Comparison of ENCODE assay signal across 1 cellular context in the genomic region with DNA sequence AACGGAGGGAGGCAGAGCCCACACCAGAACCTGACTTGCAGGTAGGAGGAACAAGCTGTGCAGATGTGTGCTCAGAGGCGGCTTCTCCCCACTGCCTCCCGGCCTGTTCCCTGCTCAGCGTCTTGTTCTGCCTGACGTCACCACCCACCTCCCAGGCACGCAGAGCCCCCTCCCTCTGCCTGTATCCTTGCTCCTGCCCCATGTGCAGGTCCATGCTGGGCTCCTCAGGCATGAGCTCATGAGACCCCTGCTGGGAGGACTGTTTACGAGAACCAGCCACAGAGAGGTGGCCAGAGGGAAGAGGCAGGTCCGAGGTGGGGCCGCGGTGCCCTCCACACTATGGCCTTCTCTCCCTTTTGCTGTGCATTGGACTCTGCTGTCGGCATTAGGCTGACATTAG.
TF ChIP-seq lines count a peak whose summit lies in the region.

No MANE protein-coding gene starts in this region.

TF ChIP-seq in HEK293, 187 proteins besides CTCF, POLR2A, EP300 and RAD21 (continued from another document and continues in another):
- TF ChIP-seq, protein P1, sequence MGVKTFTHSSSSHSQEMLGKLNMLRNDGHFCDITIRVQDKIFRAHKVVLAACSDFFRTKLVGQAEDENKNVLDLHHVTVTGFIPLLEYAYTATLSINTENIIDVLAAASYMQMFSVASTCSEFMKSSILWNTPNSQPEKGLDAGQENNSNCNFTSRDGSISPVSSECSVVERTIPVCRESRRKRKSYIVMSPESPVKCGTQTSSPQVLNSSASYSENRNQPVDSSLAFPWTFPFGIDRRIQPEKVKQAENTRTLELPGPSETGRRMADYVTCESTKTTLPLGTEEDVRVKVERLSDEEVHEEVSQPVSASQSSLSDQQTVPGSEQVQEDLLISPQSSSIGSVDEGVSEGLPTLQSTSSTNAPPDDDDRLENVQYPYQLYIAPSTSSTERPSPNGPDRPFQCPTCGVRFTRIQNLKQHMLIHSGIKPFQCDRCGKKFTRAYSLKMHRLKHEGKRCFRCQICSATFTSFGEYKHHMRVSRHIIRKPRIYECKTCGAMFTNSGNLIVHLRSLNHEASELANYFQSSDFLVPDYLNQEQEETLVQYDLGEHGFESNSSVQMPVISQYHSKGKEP (tag by site-specific recombination; IDR thresholded peaks at IDR 0.05) = no peak
- peak; percentile 49; the same call in 1 of the 2 replicates for TF ChIP-seq ZFHX2 (tag by site-specific recombination; conservative IDR thresholded peaks at IDR 0.05)
- TF ChIP-seq ZNF121 (tag by site-specific recombination; IDR thresholded peaks at IDR 0.05) = no peak
- TF ChIP-seq, protein P2, sequence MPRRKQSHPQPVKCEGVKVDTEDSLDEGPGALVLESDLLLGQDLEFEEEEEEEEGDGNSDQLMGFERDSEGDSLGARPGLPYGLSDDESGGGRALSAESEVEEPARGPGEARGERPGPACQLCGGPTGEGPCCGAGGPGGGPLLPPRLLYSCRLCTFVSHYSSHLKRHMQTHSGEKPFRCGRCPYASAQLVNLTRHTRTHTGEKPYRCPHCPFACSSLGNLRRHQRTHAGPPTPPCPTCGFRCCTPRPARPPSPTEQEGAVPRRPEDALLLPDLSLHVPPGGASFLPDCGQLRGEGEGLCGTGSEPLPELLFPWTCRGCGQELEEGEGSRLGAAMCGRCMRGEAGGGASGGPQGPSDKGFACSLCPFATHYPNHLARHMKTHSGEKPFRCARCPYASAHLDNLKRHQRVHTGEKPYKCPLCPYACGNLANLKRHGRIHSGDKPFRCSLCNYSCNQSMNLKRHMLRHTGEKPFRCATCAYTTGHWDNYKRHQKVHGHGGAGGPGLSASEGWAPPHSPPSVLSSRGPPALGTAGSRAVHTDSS (tag by site-specific recombination; IDR thresholded peaks at IDR 0.05) = no peak
- no peak for TF ChIP-seq ZNF529 (tag by site-specific recombination; IDR thresholded peaks at IDR 0.05; ENCODE audit: insufficient replicate concordance)
- TF ChIP-seq ZBTB17 (tag by site-specific recombination; IDR thresholded peaks at IDR 0.05) = peak; percentile 51; the same call in 1 of the 2 replicates
- TF ChIP-seq ZNF157 (tag by site-specific recombination; IDR thresholded peaks at IDR 0.05) = no peak
- no peak for TF ChIP-seq ZNF747 (tag by site-specific recombination; IDR thresholded peaks at IDR 0.05)
- peak; percentile 67 for TF ChIP-seq ZNF600 (tag by site-specific recombination; IDR thresholded peaks at IDR 0.05)
- TF ChIP-seq KLF7 (tag by site-specific recombination; IDR thresholded peaks at IDR 0.05; ENCODE audit: borderline replicate concordance) = no peak
- no peak for TF ChIP-seq ZNF555 (tag by site-specific recombination; conservative IDR thresholded peaks at IDR 0.05)
- no peak for TF ChIP-seq ZSCAN16 (tag by site-specific recombination; IDR thresholded peaks at IDR 0.05)
- no peak for TF ChIP-seq ZNF624 (tag by site-specific recombination; IDR thresholded peaks at IDR 0.05)
- TF ChIP-seq GLIS2 (tag by site-specific recombination; IDR thresholded peaks at IDR 0.05) = peak; percentile 85
- no peak for TF ChIP-seq ZNF266 (tag by site-specific recombination; IDR thresholded peaks at IDR 0.05; ENCODE audit: low read depth)
- peak; percentile 100 for TF ChIP-seq GLIS1 (tag by site-specific recombination; IDR thresholded peaks at IDR 0.05)
- no peak for TF ChIP-seq ZNF621 (tag by site-specific recombination; IDR thresholded peaks at IDR 0.05)
- TF ChIP-seq ZFP37 (tag by site-specific recombination; IDR thresholded peaks at IDR 0.05) = no peak
- TF ChIP-seq ZNF791 (tag by site-specific recombination; IDR thresholded peaks at IDR 0.05) = no peak
- no peak for TF ChIP-seq ZNF843 (tag by site-specific recombination; IDR thresholded peaks at IDR 0.05)
- TF ChIP-seq ZNF391 (tag by site-specific recombination; IDR thresholded peaks at IDR 0.05; ENCODE audit: borderline replicate concordance, low read depth) = no peak
- TF ChIP-seq, protein P3, sequence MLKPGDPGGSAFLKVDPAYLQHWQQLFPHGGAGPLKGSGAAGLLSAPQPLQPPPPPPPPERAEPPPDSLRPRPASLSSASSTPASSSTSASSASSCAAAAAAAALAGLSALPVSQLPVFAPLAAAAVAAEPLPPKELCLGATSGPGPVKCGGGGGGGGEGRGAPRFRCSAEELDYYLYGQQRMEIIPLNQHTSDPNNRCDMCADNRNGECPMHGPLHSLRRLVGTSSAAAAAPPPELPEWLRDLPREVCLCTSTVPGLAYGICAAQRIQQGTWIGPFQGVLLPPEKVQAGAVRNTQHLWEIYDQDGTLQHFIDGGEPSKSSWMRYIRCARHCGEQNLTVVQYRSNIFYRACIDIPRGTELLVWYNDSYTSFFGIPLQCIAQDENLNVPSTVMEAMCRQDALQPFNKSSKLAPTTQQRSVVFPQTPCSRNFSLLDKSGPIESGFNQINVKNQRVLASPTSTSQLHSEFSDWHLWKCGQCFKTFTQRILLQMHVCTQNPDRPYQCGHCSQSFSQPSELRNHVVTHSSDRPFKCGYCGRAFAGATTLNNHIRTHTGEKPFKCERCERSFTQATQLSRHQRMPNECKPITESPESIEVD (tag by site-specific recombination; IDR thresholded peaks at IDR 0.05) = no peak
- TF ChIP-seq ZNF670 (tag by site-specific recombination; IDR thresholded peaks at IDR 0.05; ENCODE audit: low read depth) = no peak
- no peak for TF ChIP-seq ZNF112 (tag by site-specific recombination; IDR thresholded peaks at IDR 0.05)
- no peak for TF ChIP-seq ZNF133 (tag by site-specific recombination; IDR thresholded peaks at IDR 0.05)
- TF ChIP-seq, protein P4, sequence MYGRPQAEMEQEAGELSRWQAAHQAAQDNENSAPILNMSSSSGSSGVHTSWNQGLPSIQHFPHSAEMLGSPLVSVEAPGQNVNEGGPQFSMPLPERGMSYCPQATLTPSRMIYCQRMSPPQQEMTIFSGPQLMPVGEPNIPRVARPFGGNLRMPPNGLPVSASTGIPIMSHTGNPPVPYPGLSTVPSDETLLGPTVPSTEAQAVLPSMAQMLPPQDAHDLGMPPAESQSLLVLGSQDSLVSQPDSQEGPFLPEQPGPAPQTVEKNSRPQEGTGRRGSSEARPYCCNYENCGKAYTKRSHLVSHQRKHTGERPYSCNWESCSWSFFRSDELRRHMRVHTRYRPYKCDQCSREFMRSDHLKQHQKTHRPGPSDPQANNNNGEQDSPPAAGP (tag by site-specific recombination; IDR thresholded peaks at IDR 0.05) = peak; percentile 96
- TF ChIP-seq, protein P5, sequence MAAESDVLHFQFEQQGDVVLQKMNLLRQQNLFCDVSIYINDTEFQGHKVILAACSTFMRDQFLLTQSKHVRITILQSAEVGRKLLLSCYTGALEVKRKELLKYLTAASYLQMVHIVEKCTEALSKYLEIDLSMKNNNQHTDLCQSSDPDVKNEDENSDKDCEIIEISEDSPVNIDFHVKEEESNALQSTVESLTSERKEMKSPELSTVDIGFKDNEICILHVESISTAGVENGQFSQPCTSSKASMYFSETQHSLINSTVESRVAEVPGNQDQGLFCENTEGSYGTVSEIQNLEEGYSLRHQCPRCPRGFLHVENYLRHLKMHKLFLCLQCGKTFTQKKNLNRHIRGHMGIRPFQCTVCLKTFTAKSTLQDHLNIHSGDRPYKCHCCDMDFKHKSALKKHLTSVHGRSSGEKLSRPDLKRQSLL (tag by site-specific recombination; IDR thresholded peaks at IDR 0.05) = no peak
- TF ChIP-seq ZNF350 (tag by site-specific recombination; IDR thresholded peaks at IDR 0.05) = no peak
- TF ChIP-seq SP7 (tag by site-specific recombination; IDR thresholded peaks at IDR 0.05) = peak; percentile 52; the same call in 1 of the 2 replicates
- TF ChIP-seq, protein P6, sequence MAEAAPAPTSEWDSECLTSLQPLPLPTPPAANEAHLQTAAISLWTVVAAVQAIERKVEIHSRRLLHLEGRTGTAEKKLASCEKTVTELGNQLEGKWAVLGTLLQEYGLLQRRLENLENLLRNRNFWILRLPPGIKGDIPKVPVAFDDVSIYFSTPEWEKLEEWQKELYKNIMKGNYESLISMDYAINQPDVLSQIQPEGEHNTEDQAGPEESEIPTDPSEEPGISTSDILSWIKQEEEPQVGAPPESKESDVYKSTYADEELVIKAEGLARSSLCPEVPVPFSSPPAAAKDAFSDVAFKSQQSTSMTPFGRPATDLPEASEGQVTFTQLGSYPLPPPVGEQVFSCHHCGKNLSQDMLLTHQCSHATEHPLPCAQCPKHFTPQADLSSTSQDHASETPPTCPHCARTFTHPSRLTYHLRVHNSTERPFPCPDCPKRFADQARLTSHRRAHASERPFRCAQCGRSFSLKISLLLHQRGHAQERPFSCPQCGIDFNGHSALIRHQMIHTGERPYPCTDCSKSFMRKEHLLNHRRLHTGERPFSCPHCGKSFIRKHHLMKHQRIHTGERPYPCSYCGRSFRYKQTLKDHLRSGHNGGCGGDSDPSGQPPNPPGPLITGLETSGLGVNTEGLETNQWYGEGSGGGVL (tag by site-specific recombination; IDR thresholded peaks at IDR 0.05) = peak; percentile 67
- TF ChIP-seq, protein P7, sequence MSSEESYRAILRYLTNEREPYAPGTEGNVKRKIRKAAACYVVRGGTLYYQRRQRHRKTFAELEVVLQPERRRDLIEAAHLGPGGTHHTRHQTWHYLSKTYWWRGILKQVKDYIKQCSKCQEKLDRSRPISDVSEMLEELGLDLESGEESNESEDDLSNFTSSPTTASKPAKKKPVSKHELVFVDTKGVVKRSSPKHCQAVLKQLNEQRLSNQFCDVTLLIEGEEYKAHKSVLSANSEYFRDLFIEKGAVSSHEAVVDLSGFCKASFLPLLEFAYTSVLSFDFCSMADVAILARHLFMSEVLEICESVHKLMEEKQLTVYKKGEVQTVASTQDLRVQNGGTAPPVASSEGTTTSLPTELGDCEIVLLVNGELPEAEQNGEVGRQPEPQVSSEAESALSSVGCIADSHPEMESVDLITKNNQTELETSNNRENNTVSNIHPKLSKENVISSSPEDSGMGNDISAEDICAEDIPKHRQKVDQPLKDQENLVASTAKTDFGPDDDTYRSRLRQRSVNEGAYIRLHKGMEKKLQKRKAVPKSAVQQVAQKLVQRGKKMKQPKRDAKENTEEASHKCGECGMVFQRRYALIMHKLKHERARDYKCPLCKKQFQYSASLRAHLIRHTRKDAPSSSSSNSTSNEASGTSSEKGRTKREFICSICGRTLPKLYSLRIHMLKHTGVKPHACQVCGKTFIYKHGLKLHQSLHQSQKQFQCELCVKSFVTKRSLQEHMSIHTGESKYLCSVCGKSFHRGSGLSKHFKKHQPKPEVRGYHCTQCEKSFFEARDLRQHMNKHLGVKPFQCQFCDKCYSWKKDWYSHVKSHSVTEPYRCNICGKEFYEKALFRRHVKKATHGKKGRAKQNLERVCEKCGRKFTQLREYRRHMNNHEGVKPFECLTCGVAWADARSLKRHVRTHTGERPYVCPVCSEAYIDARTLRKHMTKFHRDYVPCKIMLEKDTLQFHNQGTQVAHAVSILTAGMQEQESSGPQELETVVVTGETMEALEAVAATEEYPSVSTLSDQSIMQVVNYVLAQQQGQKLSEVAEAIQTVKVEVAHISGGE (tag by site-specific recombination; conservative IDR thresholded peaks at IDR 0.05; ENCODE audit: low read depth) = no peak
- no peak for TF ChIP-seq FEZF1 (tag by site-specific recombination; IDR thresholded peaks at IDR 0.05)
- no peak for TF ChIP-seq ZNF707 (tag by site-specific recombination; IDR thresholded peaks at IDR 0.05)
- TF ChIP-seq ZNF211 (tag by site-specific recombination; IDR thresholded peaks at IDR 0.05; ENCODE audit: low read depth) = no peak
- peak; percentile 60; the same call in 1 of the 2 replicates for TF ChIP-seq ZNF660 (tag by site-specific recombination; IDR thresholded peaks at IDR 0.05)
- TF ChIP-seq ZNF10 (tag by site-specific recombination; IDR thresholded peaks at IDR 0.05) = no peak
- TF ChIP-seq, protein P8, sequence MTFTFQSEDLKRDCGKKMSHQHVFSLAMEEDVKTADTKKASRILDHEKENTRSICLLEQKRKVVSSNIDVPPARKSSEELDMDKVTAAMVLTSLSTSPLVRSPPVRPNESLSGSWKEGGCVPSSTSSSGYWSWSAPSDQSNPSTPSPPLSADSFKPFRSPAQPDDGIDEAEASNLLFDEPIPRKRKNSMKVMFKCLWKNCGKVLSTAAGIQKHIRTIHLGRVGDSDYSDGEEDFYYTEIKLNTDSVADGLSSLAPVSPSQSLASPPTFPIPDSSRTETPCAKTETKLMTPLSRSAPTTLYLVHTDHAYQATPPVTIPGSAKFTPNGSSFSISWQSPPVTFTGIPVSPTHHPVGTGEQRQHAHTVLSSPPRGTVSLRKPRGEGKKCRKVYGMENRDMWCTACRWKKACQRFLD (tag by site-specific recombination; IDR thresholded peaks at IDR 0.05) = no peak
- TF ChIP-seq ZNF132 (tag by site-specific recombination; IDR thresholded peaks at IDR 0.05; ENCODE audit: borderline replicate concordance) = no peak
- no peak for TF ChIP-seq ZNF473 (tag by site-specific recombination; IDR thresholded peaks at IDR 0.05)
- TF ChIP-seq TRIM28 (IDR thresholded peaks at IDR 0.05; ENCODE audit: borderline replicate concordance, low read length) = no peak
- TF ChIP-seq, protein P9, sequence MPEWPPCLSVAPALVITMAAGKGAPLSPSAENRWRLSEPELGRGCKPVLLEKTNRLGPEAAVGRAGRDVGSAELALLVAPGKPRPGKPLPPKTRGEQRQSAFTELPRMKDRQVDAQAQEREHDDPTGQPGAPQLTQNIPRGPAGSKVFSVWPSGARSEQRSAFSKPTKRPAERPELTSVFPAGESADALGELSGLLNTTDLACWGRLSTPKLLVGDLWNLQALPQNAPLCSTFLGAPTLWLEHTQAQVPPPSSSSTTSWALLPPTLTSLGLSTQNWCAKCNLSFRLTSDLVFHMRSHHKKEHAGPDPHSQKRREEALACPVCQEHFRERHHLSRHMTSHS (tag by site-specific recombination; IDR thresholded peaks at IDR 0.05) = no peak
- no peak for TF ChIP-seq ZNF140 (tag by site-specific recombination; IDR thresholded peaks at IDR 0.05)
- TF ChIP-seq, protein P10, sequence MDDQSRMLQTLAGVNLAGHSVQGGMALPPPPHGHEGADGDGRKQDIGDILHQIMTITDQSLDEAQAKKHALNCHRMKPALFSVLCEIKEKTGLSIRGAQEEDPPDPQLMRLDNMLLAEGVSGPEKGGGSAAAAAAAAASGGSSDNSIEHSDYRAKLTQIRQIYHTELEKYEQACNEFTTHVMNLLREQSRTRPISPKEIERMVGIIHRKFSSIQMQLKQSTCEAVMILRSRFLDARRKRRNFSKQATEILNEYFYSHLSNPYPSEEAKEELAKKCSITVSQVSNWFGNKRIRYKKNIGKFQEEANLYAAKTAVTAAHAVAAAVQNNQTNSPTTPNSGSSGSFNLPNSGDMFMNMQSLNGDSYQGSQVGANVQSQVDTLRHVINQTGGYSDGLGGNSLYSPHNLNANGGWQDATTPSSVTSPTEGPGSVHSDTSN (CRISPR knock-in tag; IDR thresholded peaks at IDR 0.05) = no peak
- no peak for TF ChIP-seq ZNF658 (tag by site-specific recombination; IDR thresholded peaks at IDR 0.05)
- TF ChIP-seq, protein P11, sequence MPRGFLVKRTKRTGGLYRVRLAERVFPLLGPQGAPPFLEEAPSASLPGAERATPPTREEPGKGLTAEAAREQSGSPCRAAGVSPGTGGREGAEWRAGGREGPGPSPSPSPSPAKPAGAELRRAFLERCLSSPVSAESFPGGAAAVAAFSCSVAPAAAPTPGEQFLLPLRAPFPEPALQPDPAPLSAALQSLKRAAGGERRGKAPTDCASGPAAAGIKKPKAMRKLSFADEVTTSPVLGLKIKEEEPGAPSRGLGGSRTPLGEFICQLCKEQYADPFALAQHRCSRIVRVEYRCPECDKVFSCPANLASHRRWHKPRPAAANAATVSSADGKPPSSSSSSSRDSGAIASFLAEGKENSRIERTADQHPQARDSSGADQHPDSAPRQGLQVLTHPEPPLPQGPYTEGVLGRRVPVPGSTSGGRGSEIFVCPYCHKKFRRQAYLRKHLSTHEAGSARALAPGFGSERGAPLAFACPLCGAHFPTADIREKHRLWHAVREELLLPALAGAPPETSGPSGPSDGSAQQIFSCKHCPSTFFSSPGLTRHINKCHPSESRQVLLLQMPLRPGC (tag by site-specific recombination; IDR thresholded peaks at IDR 0.05) = no peak
- TF ChIP-seq IKZF3 (tag by site-specific recombination; IDR thresholded peaks at IDR 0.05) = 0 out of 2 replicates have a peak, but pooled peaks have one; percentile 21
- TF ChIP-seq ZNF629 (tag by site-specific recombination; IDR thresholded peaks at IDR 0.05) = peak; percentile 92
